Comparison of ENCODE assay signal across 1 cellular context in the genomic region with DNA sequence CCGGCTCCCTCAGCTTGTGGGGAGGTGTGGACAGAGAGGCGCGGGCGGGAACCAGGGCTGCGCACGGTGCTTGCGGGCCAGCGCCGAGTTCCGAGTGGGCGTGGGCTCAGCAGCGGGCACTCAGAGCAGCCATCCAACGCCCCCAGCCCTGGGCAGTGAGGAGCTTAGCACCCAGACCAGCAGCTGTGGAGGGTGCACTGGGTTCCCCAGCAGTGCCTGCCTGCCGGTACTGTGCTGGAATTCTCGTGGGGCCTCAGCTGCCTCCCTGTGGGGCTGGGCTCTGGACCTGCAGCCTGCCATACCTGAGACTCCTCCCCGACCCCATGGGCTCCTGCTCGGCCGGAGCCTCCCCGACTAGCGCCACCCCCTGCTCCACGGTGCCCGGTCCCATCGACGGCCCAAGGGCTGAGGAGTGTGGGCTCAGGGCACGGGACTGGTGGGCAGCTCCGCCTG.
TF ChIP-seq lines count a peak whose summit lies in the region.

No MANE protein-coding gene starts in this region.

TF ChIP-seq in WTC11, 78 proteins besides CTCF, POLR2A, EP300 and RAD21 (continued from another document):
- TF ChIP-seq, protein P1, sequence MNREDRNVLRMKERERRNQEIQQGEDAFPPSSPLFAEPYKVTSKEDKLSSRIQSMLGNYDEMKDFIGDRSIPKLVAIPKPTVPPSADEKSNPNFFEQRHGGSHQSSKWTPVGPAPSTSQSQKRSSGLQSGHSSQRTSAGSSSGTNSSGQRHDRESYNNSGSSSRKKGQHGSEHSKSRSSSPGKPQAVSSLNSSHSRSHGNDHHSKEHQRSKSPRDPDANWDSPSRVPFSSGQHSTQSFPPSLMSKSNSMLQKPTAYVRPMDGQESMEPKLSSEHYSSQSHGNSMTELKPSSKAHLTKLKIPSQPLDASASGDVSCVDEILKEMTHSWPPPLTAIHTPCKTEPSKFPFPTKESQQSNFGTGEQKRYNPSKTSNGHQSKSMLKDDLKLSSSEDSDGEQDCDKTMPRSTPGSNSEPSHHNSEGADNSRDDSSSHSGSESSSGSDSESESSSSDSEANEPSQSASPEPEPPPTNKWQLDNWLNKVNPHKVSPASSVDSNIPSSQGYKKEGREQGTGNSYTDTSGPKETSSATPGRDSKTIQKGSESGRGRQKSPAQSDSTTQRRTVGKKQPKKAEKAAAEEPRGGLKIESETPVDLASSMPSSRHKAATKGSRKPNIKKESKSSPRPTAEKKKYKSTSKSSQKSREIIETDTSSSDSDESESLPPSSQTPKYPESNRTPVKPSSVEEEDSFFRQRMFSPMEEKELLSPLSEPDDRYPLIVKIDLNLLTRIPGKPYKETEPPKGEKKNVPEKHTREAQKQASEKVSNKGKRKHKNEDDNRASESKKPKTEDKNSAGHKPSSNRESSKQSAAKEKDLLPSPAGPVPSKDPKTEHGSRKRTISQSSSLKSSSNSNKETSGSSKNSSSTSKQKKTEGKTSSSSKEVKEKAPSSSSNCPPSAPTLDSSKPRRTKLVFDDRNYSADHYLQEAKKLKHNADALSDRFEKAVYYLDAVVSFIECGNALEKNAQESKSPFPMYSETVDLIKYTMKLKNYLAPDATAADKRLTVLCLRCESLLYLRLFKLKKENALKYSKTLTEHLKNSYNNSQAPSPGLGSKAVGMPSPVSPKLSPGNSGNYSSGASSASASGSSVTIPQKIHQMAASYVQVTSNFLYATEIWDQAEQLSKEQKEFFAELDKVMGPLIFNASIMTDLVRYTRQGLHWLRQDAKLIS (CRISPR knock-in tag; IDR thresholded peaks at IDR 0.05; ENCODE audit: borderline replicate concordance): no peak
- TF ChIP-seq, protein P2, sequence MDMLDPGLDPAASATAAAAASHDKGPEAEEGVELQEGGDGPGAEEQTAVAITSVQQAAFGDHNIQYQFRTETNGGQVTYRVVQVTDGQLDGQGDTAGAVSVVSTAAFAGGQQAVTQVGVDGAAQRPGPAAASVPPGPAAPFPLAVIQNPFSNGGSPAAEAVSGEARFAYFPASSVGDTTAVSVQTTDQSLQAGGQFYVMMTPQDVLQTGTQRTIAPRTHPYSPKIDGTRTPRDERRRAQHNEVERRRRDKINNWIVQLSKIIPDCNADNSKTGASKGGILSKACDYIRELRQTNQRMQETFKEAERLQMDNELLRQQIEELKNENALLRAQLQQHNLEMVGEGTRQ (CRISPR knock-in tag; IDR thresholded peaks at IDR 0.05): no peak
- TF ChIP-seq ZNF263 (CRISPR knock-in tag; IDR thresholded peaks at IDR 0.05; ENCODE audit: low read depth) (no peak), TCF7 (CRISPR knock-in tag; IDR thresholded peaks at IDR 0.05; ENCODE audit: low read depth) (no peak), ZNF219 (CRISPR knock-in tag; IDR thresholded peaks at IDR 0.05; ENCODE audit: borderline replicate concordance) (0 out of 2 replicates have a peak, but pooled peaks have one; percentile 42), HMGA2 (CRISPR knock-in tag; IDR thresholded peaks at IDR 0.05) (no peak)
- TF ChIP-seq, protein P3, sequence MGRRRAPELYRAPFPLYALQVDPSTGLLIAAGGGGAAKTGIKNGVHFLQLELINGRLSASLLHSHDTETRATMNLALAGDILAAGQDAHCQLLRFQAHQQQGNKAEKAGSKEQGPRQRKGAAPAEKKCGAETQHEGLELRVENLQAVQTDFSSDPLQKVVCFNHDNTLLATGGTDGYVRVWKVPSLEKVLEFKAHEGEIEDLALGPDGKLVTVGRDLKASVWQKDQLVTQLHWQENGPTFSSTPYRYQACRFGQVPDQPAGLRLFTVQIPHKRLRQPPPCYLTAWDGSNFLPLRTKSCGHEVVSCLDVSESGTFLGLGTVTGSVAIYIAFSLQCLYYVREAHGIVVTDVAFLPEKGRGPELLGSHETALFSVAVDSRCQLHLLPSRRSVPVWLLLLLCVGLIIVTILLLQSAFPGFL (CRISPR knock-in tag; IDR thresholded peaks at IDR 0.05; ENCODE audit: borderline replicate concordance): no peak
- TF ChIP-seq, protein P4, sequence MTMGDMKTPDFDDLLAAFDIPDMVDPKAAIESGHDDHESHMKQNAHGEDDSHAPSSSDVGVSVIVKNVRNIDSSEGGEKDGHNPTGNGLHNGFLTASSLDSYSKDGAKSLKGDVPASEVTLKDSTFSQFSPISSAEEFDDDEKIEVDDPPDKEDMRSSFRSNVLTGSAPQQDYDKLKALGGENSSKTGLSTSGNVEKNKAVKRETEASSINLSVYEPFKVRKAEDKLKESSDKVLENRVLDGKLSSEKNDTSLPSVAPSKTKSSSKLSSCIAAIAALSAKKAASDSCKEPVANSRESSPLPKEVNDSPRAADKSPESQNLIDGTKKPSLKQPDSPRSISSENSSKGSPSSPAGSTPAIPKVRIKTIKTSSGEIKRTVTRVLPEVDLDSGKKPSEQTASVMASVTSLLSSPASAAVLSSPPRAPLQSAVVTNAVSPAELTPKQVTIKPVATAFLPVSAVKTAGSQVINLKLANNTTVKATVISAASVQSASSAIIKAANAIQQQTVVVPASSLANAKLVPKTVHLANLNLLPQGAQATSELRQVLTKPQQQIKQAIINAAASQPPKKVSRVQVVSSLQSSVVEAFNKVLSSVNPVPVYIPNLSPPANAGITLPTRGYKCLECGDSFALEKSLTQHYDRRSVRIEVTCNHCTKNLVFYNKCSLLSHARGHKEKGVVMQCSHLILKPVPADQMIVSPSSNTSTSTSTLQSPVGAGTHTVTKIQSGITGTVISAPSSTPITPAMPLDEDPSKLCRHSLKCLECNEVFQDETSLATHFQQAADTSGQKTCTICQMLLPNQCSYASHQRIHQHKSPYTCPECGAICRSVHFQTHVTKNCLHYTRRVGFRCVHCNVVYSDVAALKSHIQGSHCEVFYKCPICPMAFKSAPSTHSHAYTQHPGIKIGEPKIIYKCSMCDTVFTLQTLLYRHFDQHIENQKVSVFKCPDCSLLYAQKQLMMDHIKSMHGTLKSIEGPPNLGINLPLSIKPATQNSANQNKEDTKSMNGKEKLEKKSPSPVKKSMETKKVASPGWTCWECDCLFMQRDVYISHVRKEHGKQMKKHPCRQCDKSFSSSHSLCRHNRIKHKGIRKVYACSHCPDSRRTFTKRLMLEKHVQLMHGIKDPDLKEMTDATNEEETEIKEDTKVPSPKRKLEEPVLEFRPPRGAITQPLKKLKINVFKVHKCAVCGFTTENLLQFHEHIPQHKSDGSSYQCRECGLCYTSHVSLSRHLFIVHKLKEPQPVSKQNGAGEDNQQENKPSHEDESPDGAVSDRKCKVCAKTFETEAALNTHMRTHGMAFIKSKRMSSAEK (CRISPR knock-in tag; IDR thresholded peaks at IDR 0.05; ENCODE audit: borderline replicate concordance): no peak
